ENCODE assay signal across 9 cellular contexts in the genomic region with DNA sequence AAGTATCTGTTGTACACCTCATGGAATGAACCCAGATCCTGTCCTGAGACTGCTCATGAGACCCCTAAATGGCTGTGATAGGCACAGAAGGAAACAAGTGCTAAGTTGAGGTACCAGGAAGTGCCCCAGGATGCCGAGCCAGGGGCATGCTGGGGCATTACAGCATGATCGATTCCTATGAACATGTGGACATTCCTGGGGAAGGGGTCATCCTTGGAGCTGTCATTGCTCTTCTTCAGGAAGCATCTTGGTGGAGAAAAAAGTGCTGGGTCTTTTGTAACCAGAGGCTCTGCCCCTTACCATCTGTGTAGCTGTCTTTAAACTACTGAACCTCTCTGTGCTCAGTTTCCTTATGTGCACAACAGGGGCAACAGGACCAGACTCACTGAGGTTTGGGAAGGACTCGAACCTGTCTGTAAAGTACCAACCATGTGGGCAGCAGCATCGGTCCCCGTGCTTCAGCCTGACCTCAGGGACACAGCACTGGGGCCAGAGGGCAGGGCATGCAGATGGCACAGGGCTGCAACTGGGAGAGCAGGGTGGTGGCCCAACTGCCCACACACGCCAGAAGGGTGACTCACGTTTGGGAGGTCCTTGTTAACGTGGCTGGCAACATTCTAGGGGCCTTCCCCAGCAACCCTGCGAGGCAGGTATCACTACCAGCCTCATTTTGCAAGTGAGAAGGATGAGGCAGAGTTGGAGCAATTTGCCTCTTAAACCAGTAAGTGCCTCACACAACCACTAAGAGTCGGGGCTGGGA.
DNase-seq lines count a peak whose midpoint lies in the region; ATAC-seq and TF ChIP-seq lines count a peak whose summit lies in the region.
"Had no signal": no experiment of that assay in that cellular context is flagged by ENCODE, and none has a peak within 500 bp of the region (broad histone marks: within the 10 kb centered on the region; RNA-seq: fewer than 3 reads in every experiment).

No MANE protein-coding gene starts in this region.

- ATAC-seq in HG02759 (IDR thresholded peaks at IDR 0.05; ENCODE audit: unreplicated experiment): no peak

- CTCF ChIA-PET in activated CD4-positive, alpha-beta memory T cell treated with anti-CD3 and anti-CD28 coated beads for 36 hours (lab: Charles Lee): no interaction called here

- intact Hi-C loops in activated CD4-positive, alpha-beta memory T cell treated with anti-CD3 and anti-CD28 coated beads for 36 hours (cut with micrococcal nuclease): loop anchor here (1.0 kb wide), 1 partner anchor 13 kb away; no protein-coding TSS in a partner anchor
- intact Hi-C loops in ascending aorta (cut with DNase I): no loop called here

- no peaks in the 10 kb centered on the region for H3K27me3 ChIP-seq in effector memory CD4-positive, alpha-beta T cell (replicated peaks; ENCODE audit: control insufficient read depth, insufficient read depth, low read length, poor library complexity, severe bottlenecking)
- no peaks in the 10 kb centered on the region for H3K27me3 ChIP-seq in ascending aorta
- H3K27me3 ChIP-seq: adrenal gland had no signal

- H3K27me3 Mint-ChIP-seq in activated CD4-positive, alpha-beta memory T cell treated with anti-CD3 and anti-CD28 coated beads for 36 hours: no peaks in the 10 kb centered on the region

- H3K9me3 Mint-ChIP-seq in activated CD4-positive, alpha-beta memory T cell treated with anti-CD3 and anti-CD28 coated beads for 36 hours: no peaks in the 10 kb centered on the region

- H3K4me1 ChIP-seq in effector memory CD4-positive, alpha-beta T cell (ENCODE audit: control insufficient read depth, insufficient read depth, low read length, poor library complexity, severe bottlenecking): peaks cover 7% of the 10 kb centered on the region
- peaks cover 4 to 5% of the 10 kb centered on the region in 2 donors for H3K4me1 ChIP-seq in ascending aorta

- DNase-seq in HPDE6-E6E7 (ENCODE audit: extremely low spot score) (peak; percentile 72), islet precursor cell (peak; percentile 50), ascending aorta (ENCODE audit: low spot score in 2 of 2) (no peak), NCI-H2029 treated with DMSO at 0.1 percent for 48 hours (lab: John Stamatoyannopoulos, UW) (no peak)
- peak; percentile 88 for DNase-seq in activated CD4-positive, alpha-beta memory T cell treated with anti-CD3 and anti-CD28 coated beads for 36 hours
- peak; percentile 78 for DNase-seq in stimulated activated CD8-positive, alpha-beta memory T cell treated with anti-CD3 and anti-CD28 coated beads, Interleukin-4, amount 100 ng/mL, for 48 hours
- no peak for DNase-seq in effector memory CD4-positive, alpha-beta T cell
- DNase-seq: adrenal gland had no signal

- no peak for TF ChIP-seq CTCF in ascending aorta (IDR thresholded peaks at IDR 0.05)

- H3K27ac ChIP-seq in effector memory CD4-positive, alpha-beta T cell (ENCODE audit: insufficient read depth, low read length, poor library complexity, severe bottlenecking): no peak overlapping the region
- H3K27ac ChIP-seq in ascending aorta: no peak overlapping the region
- H3K27ac ChIP-seq: adrenal gland had no signal

- H3K9me3 ChIP-seq in effector memory CD4-positive, alpha-beta T cell (ENCODE audit: control insufficient read depth, low read length): no peaks in the 10 kb centered on the region
- no peaks in the 10 kb centered on the region for H3K9me3 ChIP-seq in ascending aorta
- H3K9me3 ChIP-seq: adrenal gland had no signal

- H3K36me3 Mint-ChIP-seq in activated CD4-positive, alpha-beta memory T cell treated with anti-CD3 and anti-CD28 coated beads for 36 hours: peaks cover 49% of the 10 kb centered on the region

- POLR2A ChIA-PET in activated CD4-positive, alpha-beta memory T cell treated with anti-CD3 and anti-CD28 coated beads for 36 hours (lab: Charles Lee): interaction anchor here (1.5 kb wide), 1 partner anchor 12 kb away, joined by 4 read pairs; no protein-coding TSS in a partner anchor

- no peaks in the 10 kb centered on the region for H3K36me3 ChIP-seq in effector memory CD4-positive, alpha-beta T cell (ENCODE audit: control insufficient read depth, insufficient read depth, low read length)
- no peaks in the 10 kb centered on the region for H3K36me3 ChIP-seq in ascending aorta
- H3K36me3 ChIP-seq: adrenal gland had no signal

- H3K4me3 ChIP-seq in effector memory CD4-positive, alpha-beta T cell (ENCODE audit: insufficient read depth, low read depth, low read length, poor library complexity, severe bottlenecking): no peak overlapping the region
- H3K4me3 ChIP-seq in ascending aorta: no peak overlapping the region
- H3K4me3 ChIP-seq: adrenal gland had no signal

- H3K4me1 Mint-ChIP-seq in activated CD4-positive, alpha-beta memory T cell treated with anti-CD3 and anti-CD28 coated beads for 36 hours (ENCODE audit: low read depth): peaks cover 73% of the 10 kb centered on the region

- H3K27ac Mint-ChIP-seq in activated CD4-positive, alpha-beta memory T cell treated with anti-CD3 and anti-CD28 coated beads for 36 hours: peak overlapping the region; percentile 60

- H3K4me3 Mint-ChIP-seq in activated CD4-positive, alpha-beta memory T cell treated with anti-CD3 and anti-CD28 coated beads for 36 hours: no peak overlapping the region

Comparison
In these comparisons a context has a peak if more than half of its experiments do, and no peak if none do; other contexts are left out.
1. DNase-seq: peak in HPDE6-E6E7 (single experiment), activated CD4-positive, alpha-beta memory T cell treated with anti-CD3 and anti-CD28 coated beads for 36 hours (single experiment), islet precursor cell (single experiment) and stimulated activated CD8-positive, alpha-beta memory T cell treated with anti-CD3 and anti-CD28 coated beads, Interleukin-4, amount 100 ng/mL, for 48 hours (single experiment); none in effector memory CD4-positive, alpha-beta T cell (0 of 3), ascending aorta (0 of 2) and NCI-H2029 treated with DMSO at 0.1 percent for 48 hours (single experiment).